ENCODE assay signal across 1 cellular context in genomic region chr19:49875801-49876421, GRCh38.
TF ChIP-seq lines count a peak whose summit lies in the region.

No MANE protein-coding gene starts in this region.

TF ChIP-seq in HepG2, 621 proteins besides CTCF, POLR2A, EP300 and RAD21 (continues in another document):
- TF ChIP-seq ZNF24 (IDR thresholded peaks at IDR 0.05) (no peak), ZNF263 (CRISPR knock-in tag; IDR thresholded peaks at IDR 0.05) (peak; percentile 97), KDM1A (CRISPR knock-in tag; IDR thresholded peaks at IDR 0.05) (no peak), NFYB (CRISPR knock-in tag; IDR thresholded peaks at IDR 0.05) (0 out of 2 replicates have a peak, but pooled peaks have one; percentile 17), RFXAP (CRISPR knock-in tag; IDR thresholded peaks at IDR 0.05; ENCODE audit: borderline replicate concordance) (0 out of 2 replicates have a peak, but pooled peaks have one; percentile 13), ZFP62 (CRISPR knock-in tag; IDR thresholded peaks at IDR 0.05) (no peak), GABPA (IDR thresholded peaks at IDR 0.05; ENCODE audit: low read depth, low read length) (peak; percentile 83), GABPA (CRISPR knock-in tag; IDR thresholded peaks at IDR 0.05; ENCODE audit: low read depth) (peak; percentile 90), TBP (CRISPR knock-in tag; IDR thresholded peaks at IDR 0.05) (no peak), ZNF546 (CRISPR knock-in tag; conservative IDR thresholded peaks at IDR 0.05) (no peak), KDM3A (CRISPR knock-in tag; IDR thresholded peaks at IDR 0.05; ENCODE audit: low read depth) (no peak), TCF12 (IDR thresholded peaks at IDR 0.05) (no peak), TCF12 (CRISPR knock-in tag; IDR thresholded peaks at IDR 0.05) (0 out of 2 replicates have a peak, but pooled peaks have one; percentile 10), ZNF30 (CRISPR knock-in tag; IDR thresholded peaks at IDR 0.05) (no peak), ZFP36 (IDR thresholded peaks at IDR 0.05; ENCODE audit: borderline replicate concordance, low read depth, low read length, partially characterized antibody) (no peak), ZKSCAN8 (CRISPR knock-in tag; IDR thresholded peaks at IDR 0.05; ENCODE audit: borderline replicate concordance) (no peak), NFRKB (IDR thresholded peaks at IDR 0.05) (no peak), KDM5A (IDR thresholded peaks at IDR 0.05; ENCODE audit: borderline replicate concordance, low read length) (peak; percentile 18; the same call in 1 of the 2 replicates), NCOR1 (IDR thresholded peaks at IDR 0.05; ENCODE audit: borderline replicate concordance, low read length) (no peak), ZNF329 (CRISPR knock-in tag; IDR thresholded peaks at IDR 0.05; ENCODE audit: low read depth) (no peak), ZNF768 (CRISPR knock-in tag; IDR thresholded peaks at IDR 0.05) (no peak), ATF6 (CRISPR knock-in tag; conservative IDR thresholded peaks at IDR 0.05) (no peak), SP2 (CRISPR knock-in tag; IDR thresholded peaks at IDR 0.05) (peak; percentile 89), ZNF317 (CRISPR knock-in tag; IDR thresholded peaks at IDR 0.05) (no peak)
- TF ChIP-seq, protein P1, sequence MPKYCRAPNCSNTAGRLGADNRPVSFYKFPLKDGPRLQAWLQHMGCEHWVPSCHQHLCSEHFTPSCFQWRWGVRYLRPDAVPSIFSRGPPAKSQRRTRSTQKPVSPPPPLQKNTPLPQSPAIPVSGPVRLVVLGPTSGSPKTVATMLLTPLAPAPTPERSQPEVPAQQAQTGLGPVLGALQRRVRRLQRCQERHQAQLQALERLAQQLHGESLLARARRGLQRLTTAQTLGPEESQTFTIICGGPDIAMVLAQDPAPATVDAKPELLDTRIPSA (CRISPR knock-in tag; IDR thresholded peaks at IDR 0.05; ENCODE audit: borderline replicate concordance), result no peak
- TF ChIP-seq, protein P2, sequence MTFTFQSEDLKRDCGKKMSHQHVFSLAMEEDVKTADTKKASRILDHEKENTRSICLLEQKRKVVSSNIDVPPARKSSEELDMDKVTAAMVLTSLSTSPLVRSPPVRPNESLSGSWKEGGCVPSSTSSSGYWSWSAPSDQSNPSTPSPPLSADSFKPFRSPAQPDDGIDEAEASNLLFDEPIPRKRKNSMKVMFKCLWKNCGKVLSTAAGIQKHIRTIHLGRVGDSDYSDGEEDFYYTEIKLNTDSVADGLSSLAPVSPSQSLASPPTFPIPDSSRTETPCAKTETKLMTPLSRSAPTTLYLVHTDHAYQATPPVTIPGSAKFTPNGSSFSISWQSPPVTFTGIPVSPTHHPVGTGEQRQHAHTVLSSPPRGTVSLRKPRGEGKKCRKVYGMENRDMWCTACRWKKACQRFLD (CRISPR knock-in tag; IDR thresholded peaks at IDR 0.05; ENCODE audit: borderline replicate concordance), result no peak
- TF ChIP-seq, protein P3, sequence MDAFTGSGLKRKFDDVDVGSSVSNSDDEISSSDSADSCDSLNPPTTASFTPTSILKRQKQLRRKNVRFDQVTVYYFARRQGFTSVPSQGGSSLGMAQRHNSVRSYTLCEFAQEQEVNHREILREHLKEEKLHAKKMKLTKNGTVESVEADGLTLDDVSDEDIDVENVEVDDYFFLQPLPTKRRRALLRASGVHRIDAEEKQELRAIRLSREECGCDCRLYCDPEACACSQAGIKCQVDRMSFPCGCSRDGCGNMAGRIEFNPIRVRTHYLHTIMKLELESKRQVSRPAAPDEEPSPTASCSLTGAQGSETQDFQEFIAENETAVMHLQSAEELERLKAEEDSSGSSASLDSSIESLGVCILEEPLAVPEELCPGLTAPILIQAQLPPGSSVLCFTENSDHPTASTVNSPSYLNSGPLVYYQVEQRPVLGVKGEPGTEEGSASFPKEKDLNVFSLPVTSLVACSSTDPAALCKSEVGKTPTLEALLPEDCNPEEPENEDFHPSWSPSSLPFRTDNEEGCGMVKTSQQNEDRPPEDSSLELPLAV (CRISPR knock-in tag; conservative IDR thresholded peaks at IDR 0.05; ENCODE audit: low read depth), result no peak
- TF ChIP-seq, protein P4, sequence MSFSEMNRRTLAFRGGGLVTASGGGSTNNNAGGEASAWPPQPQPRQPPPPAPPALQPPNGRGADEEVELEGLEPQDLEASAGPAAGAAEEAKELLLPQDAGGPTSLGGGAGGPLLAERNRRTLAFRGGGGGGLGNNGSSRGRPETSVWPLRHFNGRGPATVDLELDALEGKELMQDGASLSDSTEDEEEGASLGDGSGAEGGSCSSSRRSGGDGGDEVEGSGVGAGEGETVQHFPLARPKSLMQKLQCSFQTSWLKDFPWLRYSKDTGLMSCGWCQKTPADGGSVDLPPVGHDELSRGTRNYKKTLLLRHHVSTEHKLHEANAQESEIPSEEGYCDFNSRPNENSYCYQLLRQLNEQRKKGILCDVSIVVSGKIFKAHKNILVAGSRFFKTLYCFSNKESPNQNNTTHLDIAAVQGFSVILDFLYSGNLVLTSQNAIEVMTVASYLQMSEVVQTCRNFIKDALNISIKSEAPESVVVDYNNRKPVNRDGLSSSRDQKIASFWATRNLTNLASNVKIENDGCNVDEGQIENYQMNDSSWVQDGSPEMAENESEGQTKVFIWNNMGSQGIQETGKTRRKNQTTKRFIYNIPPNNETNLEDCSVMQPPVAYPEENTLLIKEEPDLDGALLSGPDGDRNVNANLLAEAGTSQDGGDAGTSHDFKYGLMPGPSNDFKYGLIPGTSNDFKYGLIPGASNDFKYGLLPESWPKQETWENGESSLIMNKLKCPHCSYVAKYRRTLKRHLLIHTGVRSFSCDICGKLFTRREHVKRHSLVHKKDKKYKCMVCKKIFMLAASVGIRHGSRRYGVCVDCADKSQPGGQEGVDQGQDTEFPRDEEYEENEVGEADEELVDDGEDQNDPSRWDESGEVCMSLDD (CRISPR knock-in tag; IDR thresholded peaks at IDR 0.05; ENCODE audit: borderline replicate concordance), result peak; percentile 96
- TF ChIP-seq, protein P5, sequence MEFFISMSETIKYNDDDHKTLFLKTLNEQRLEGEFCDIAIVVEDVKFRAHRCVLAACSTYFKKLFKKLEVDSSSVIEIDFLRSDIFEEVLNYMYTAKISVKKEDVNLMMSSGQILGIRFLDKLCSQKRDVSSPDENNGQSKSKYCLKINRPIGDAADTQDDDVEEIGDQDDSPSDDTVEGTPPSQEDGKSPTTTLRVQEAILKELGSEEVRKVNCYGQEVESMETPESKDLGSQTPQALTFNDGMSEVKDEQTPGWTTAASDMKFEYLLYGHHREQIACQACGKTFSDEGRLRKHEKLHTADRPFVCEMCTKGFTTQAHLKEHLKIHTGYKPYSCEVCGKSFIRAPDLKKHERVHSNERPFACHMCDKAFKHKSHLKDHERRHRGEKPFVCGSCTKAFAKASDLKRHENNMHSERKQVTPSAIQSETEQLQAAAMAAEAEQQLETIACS (CRISPR knock-in tag; IDR thresholded peaks at IDR 0.05), result no peak
- TF ChIP-seq, protein P6, sequence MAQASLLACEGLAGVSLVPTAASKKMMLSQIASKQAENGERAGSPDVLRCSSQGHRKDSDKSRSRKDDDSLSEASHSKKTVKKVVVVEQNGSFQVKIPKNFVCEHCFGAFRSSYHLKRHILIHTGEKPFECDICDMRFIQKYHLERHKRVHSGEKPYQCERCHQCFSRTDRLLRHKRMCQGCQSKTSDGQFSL (CRISPR knock-in tag; IDR thresholded peaks at IDR 0.05), result no peak
- TF ChIP-seq, protein P7, sequence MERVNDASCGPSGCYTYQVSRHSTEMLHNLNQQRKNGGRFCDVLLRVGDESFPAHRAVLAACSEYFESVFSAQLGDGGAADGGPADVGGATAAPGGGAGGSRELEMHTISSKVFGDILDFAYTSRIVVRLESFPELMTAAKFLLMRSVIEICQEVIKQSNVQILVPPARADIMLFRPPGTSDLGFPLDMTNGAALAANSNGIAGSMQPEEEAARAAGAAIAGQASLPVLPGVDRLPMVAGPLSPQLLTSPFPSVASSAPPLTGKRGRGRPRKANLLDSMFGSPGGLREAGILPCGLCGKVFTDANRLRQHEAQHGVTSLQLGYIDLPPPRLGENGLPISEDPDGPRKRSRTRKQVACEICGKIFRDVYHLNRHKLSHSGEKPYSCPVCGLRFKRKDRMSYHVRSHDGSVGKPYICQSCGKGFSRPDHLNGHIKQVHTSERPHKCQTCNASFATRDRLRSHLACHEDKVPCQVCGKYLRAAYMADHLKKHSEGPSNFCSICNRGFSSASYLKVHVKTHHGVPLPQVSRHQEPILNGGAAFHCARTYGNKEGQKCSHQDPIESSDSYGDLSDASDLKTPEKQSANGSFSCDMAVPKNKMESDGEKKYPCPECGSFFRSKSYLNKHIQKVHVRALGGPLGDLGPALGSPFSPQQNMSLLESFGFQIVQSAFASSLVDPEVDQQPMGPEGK (CRISPR knock-in tag; IDR thresholded peaks at IDR 0.05), result peak; percentile 79
- TF ChIP-seq, protein P8, sequence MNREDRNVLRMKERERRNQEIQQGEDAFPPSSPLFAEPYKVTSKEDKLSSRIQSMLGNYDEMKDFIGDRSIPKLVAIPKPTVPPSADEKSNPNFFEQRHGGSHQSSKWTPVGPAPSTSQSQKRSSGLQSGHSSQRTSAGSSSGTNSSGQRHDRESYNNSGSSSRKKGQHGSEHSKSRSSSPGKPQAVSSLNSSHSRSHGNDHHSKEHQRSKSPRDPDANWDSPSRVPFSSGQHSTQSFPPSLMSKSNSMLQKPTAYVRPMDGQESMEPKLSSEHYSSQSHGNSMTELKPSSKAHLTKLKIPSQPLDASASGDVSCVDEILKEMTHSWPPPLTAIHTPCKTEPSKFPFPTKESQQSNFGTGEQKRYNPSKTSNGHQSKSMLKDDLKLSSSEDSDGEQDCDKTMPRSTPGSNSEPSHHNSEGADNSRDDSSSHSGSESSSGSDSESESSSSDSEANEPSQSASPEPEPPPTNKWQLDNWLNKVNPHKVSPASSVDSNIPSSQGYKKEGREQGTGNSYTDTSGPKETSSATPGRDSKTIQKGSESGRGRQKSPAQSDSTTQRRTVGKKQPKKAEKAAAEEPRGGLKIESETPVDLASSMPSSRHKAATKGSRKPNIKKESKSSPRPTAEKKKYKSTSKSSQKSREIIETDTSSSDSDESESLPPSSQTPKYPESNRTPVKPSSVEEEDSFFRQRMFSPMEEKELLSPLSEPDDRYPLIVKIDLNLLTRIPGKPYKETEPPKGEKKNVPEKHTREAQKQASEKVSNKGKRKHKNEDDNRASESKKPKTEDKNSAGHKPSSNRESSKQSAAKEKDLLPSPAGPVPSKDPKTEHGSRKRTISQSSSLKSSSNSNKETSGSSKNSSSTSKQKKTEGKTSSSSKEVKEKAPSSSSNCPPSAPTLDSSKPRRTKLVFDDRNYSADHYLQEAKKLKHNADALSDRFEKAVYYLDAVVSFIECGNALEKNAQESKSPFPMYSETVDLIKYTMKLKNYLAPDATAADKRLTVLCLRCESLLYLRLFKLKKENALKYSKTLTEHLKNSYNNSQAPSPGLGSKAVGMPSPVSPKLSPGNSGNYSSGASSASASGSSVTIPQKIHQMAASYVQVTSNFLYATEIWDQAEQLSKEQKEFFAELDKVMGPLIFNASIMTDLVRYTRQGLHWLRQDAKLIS (CRISPR knock-in tag; IDR thresholded peaks at IDR 0.05), result no peak
- TF ChIP-seq, protein P9, sequence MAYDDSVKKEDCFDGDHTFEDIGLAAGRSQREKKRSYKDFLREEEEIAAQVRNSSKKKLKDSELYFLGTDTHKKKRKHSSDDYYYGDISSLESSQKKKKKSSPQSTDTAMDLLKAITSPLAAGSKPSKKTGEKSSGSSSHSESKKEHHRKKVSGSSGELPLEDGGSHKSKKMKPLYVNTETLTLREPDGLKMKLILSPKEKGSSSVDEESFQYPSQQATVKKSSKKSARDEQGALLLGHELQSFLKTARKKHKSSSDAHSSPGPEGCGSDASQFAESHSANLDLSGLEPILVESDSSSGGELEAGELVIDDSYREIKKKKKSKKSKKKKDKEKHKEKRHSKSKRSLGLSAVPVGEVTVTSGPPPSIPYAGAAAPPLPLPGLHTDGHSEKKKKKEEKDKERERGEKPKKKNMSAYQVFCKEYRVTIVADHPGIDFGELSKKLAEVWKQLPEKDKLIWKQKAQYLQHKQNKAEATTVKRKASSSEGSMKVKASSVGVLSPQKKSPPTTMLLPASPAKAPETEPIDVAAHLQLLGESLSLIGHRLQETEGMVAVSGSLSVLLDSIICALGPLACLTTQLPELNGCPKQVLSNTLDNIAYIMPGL (CRISPR knock-in tag; IDR thresholded peaks at IDR 0.05; ENCODE audit: borderline replicate concordance in 1 of 2, low read depth in 1 of 2), result 0 out of 4 replicates have a peak, but pooled peaks of 1 of the 2 experiments have one; percentile 8
- TF ChIP-seq, protein P10, sequence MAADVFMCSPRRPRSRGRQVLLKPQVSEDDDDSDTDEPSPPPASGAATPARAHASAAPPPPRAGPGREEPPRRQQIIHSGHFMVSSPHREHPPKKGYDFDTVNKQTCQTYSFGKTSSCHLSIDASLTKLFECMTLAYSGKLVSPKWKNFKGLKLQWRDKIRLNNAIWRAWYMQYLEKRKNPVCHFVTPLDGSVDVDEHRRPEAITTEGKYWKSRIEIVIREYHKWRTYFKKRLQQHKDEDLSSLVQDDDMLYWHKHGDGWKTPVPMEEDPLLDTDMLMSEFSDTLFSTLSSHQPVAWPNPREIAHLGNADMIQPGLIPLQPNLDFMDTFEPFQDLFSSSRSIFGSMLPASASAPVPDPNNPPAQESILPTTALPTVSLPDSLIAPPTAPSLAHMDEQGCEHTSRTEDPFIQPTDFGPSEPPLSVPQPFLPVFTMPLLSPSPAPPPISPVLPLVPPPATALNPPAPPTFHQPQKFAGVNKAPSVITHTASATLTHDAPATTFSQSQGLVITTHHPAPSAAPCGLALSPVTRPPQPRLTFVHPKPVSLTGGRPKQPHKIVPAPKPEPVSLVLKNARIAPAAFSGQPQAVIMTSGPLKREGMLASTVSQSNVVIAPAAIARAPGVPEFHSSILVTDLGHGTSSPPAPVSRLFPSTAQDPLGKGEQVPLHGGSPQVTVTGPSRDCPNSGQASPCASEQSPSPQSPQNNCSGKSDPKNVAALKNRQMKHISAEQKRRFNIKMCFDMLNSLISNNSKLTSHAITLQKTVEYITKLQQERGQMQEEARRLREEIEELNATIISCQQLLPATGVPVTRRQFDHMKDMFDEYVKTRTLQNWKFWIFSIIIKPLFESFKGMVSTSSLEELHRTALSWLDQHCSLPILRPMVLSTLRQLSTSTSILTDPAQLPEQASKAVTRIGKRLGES (CRISPR knock-in tag; IDR thresholded peaks at IDR 0.05; ENCODE audit: borderline replicate concordance), result no peak
